In the genomic region with DNA sequence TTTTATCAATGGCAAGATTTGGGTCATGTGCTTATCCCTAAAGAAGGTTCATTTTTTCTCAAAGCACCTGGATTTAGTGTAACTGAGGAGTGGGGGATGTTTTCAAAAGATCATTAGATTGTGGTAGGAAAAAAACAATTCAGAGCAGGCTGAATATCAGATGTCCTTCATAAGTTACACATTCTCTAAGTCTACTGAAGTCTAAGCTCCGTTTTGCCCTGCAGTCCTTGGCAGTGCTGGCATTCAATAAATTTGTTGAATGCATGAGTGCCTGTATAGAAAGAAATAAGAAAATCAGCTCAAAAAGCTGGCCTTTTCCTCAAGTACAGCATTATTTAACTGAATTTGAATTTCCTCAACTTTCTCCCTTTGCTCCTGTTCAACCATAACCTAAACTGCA, we compare ENCODE assay signal across 22 cellular contexts.
"Had no signal": no experiment of that assay in that cellular context is flagged by ENCODE, and none has a peak within 500 bp of the region (broad histone marks: within the 10 kb centered on the region; RNA-seq: fewer than 3 reads in every experiment).

No MANE protein-coding gene starts in this region.

- H3K9me3 ChIP-seq: colonic mucosa, gastrocnemius medialis had no signal

- H3K4me3 ChIP-seq: colonic mucosa, coronary artery, dorsolateral prefrontal cortex, esophagus muscularis mucosa, esophagus squamous epithelium, gastrocnemius medialis, gastroesophageal sphincter, heart left ventricle, heart right ventricle had no signal

- H3K4me1 ChIP-seq: colonic mucosa, esophagus muscularis mucosa, esophagus squamous epithelium, foreskin keratinocyte, gastrocnemius medialis, gastroesophageal sphincter, heart left ventricle, heart right ventricle had no signal

- DNase-seq: colonic mucosa; cortex of kidney; dermis blood vessel endothelial cell; dorsolateral prefrontal cortex; effector CD4-positive, alpha-beta T cell; effector CD8-positive, alpha-beta T cell; effector memory CD4-positive, alpha-beta T cell; effector memory CD8-positive, alpha-beta T cell; endodermal cell; erythroblast; esophagus squamous epithelium; foreskin fibroblast; foreskin keratinocyte; foreskin melanocyte; gastrocnemius medialis; glutamatergic neuron; head of caudate nucleus; heart left ventricle; heart right ventricle had no signal

- H3K36me3 ChIP-seq: colonic mucosa, esophagus muscularis mucosa, esophagus squamous epithelium, gastrocnemius medialis, gastroesophageal sphincter, heart left ventricle, heart right ventricle had no signal

- H3K27me3 ChIP-seq: colonic mucosa, esophagus muscularis mucosa, esophagus squamous epithelium, foreskin keratinocyte, gastrocnemius medialis, gastroesophageal sphincter, heart left ventricle, heart right ventricle had no signal
